11 cellular contexts compared by ENCODE assay signal in the genomic region with DNA sequence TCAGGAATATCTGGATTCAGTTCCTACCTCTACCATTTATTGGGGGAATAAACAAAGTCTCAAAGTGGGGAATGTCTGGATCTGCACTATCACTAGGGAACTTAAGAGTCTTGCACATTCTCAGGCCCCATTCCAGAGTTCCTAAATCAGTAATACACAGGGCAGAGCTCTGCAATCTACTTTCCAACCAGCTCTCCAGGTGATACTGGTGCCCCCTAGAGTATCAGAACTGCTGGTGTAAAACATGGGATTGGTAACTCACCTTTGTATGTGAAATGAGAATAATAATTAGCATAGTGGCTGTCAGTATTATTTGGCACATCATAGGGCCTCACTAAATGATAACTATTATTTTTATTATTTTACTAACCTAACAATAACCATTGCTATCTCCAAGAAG.
DNase-seq lines count a peak whose midpoint lies in the region; ATAC-seq and TF ChIP-seq lines count a peak whose summit lies in the region.
"Had no signal": no experiment of that assay in that cellular context is flagged by ENCODE, and none has a peak within 500 bp of the region (broad histone marks: within the 10 kb centered on the region; RNA-seq: fewer than 3 reads in every experiment).

No MANE protein-coding gene starts in this region.

- peak; percentile 28 for TF ChIP-seq CTCF in RWPE2 (IDR thresholded peaks at IDR 0.05; ENCODE audit: poor library complexity, severe bottlenecking)

- H3K4me3 ChIP-seq in HAP-1, result no peak overlapping the region
- H3K4me3 ChIP-seq in RWPE2 (ENCODE audit: severe bottlenecking), result no peak overlapping the region

- no peaks in the 10 kb centered on the region for H3K4me1 ChIP-seq in HAP-1
- no peaks in the 10 kb centered on the region for H3K4me1 ChIP-seq in RWPE2 (ENCODE audit: insufficient read depth, poor library complexity, severe bottlenecking)

- H3K27ac ChIP-seq in RWPE2 (ENCODE audit: poor library complexity, severe bottlenecking), result no peak overlapping the region

- in situ Hi-C loops in HAP-1 (cut with MboI; ENCODE audit: low sequenced_read_pairs), result no loop called here

- ATAC-seq in RWPE2 (ENCODE audit: low read depth) (peak; percentile 59; the same call in 1 of the 3 replicates), left lobe of liver (peak; percentile 74), GM18909 (IDR thresholded peaks at IDR 0.05; ENCODE audit: poor library complexity, unreplicated experiment) (no peak)

- H3K36me3 ChIP-seq in HAP-1 (replicated peaks) (no peaks in the 10 kb centered on the region), RWPE2 (ENCODE audit: low read depth) (no peaks in the 10 kb centered on the region)

- H3K9me3 ChIP-seq in HAP-1 (no peaks in the 10 kb centered on the region), RWPE2 (ENCODE audit: severe bottlenecking) (no peaks in the 10 kb centered on the region)

- H3K27me3 ChIP-seq in HAP-1 (ENCODE audit: low read depth) (no peaks in the 10 kb centered on the region), RWPE2 (ENCODE audit: insufficient read depth, poor library complexity, severe bottlenecking) (no peaks in the 10 kb centered on the region)

- DNase-seq in DMS153 (lab: John Stamatoyannopoulos, UW) (peak; percentile 16), HAP-1 (ENCODE audit: low spot score in 2 of 2) (peak; percentile 18 to 30), RWPE2 (ENCODE audit: low spot score) (no peak), left lobe of liver (ENCODE audit: low spot score) (no peak), NCI-H187 (lab: John Stamatoyannopoulos, UW) (no peak), NCI-H1105 (lab: John Stamatoyannopoulos, UW) (no peak), T1000 (lab: John Stamatoyannopoulos, UW) (no peak)
- DNase-seq: NCI-H1105 treated with DMSO at 0.1 percent for 48 hours, nucleus accumbens, T-helper 2 cell had no signal

Comparison
In these comparisons a context has a peak if more than half of its experiments do, and no peak if none do; other contexts are left out.
1. DNase-seq: peak in DMS153 (single experiment) and HAP-1 (2 of 2); none in RWPE2 (single experiment), left lobe of liver (single experiment), NCI-H187 (0 of 2), NCI-H1105 (single experiment) and T1000 (single experiment).